ENCODE assay signal across 22 cellular contexts in the genomic region with DNA sequence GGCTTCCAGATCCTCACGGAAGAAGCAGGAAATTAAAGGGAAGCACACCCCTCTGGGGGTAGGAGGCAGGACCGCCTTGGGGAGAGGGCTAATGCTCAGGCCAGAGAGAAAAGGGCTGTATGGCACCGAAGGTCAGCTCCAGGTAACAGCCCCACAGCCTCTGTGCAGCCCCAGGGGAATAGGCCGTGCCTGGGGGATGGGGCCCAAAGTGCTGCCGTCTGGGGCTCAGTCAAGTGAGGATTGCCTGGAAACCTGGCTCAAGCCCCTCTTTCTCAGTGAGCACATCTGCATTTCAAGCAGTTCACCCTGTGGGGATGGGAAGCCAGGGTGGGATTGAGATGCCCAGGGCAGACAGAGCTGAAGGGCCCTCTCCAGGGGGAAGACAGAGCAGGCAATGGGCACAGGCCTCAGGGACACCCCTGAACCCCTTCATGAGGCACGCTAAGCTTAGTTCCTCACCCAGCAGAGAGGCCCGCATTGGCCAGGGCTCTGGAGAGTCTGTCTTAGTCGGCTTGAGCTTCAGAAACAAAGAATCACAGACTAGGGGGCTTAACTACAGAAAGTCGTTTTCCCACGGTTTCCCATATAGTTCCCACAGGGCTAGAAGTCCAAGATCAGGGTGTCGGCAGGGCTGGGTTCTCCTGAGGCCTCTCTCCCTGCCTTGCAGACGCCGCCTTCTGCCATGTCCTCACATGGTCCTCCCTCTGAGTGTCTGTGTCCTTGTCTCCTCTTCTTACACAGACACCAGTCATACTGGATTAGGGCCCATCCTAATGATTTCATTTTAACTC.
A peak's percentile ranks its signal among the peaks of the same experiment; 100 is the strongest.
DNase-seq lines count a peak whose midpoint lies in the region; ATAC-seq, FAIRE-seq and TF ChIP-seq lines count a peak whose summit lies in the region.
"Had no signal": no experiment of that assay in that cellular context is flagged by ENCODE, and none has a peak within 500 bp of the region (broad histone marks: within the 10 kb centered on the region; RNA-seq: fewer than 3 reads in every experiment).

No MANE protein-coding gene starts in this region.

- TF ChIP-seq CTCF in right lobe of liver (IDR thresholded peaks at IDR 0.05) (no peak), HepG2 (CRISPR knock-in tag; IDR thresholded peaks at IDR 0.05) (no peak), neural progenitor cell (IDR thresholded peaks at IDR 0.05) (no peak)

- H3K4me3 ChIP-seq in right lobe of liver (no peak overlapping the region), HepG2 (replicated peaks in 1 of 3; ENCODE audit: insufficient read depth in 1 of 3, low read depth in 2 of 3, low read length in 3 of 3) (no peak overlapping the region), adipocyte (ENCODE audit: low read length) (no peak overlapping the region), neural progenitor cell (no peak overlapping the region)
- H3K4me3 ChIP-seq: lower lobe of right lung, SJSA1 had no signal

- peaks cover 28% of the 10 kb centered on the region for H3K4me1 Mint-ChIP-seq in neural progenitor cell
- H3K4me1 Mint-ChIP-seq: stimulated activated effector memory CD8-positive, alpha-beta T cell treated with anti-CD3 and anti-CD28 coated beads, Interleukin-12 subunit alpha, Interleukin-12 subunit beta, amount 100 ng/mL, for 72 hours had no signal

- H3K27ac ChIP-seq in right lobe of liver (no peak overlapping the region), HepG2 (ENCODE audit: extremely low read length, insufficient read depth, low read length) (no peak overlapping the region), neural progenitor cell (no peak overlapping the region)
- H3K27ac ChIP-seq: KMS-11, lower lobe of right lung, SJSA1 had no signal

- no peaks in the 10 kb centered on the region for H3K36me3 ChIP-seq in right lobe of liver
- H3K36me3 ChIP-seq in HepG2 (replicated peaks in 1 of 2; ENCODE audit: control insufficient read depth in 1 of 2, insufficient read depth in 2 of 2, low read length in 2 of 2): no peaks in the 10 kb centered on the region
- no peaks in the 10 kb centered on the region for H3K36me3 ChIP-seq in adipocyte (ENCODE audit: control insufficient read depth, insufficient read depth, low read length, severe bottlenecking)
- H3K36me3 ChIP-seq in neural progenitor cell: no peaks in the 10 kb centered on the region
- H3K36me3 ChIP-seq: lower lobe of right lung, SJSA1 had no signal

- TF ChIP-seq POLR2A in right lobe of liver (IDR thresholded peaks at IDR 0.05) (no peak), HepG2 (IDR thresholded peaks at IDR 0.05; ENCODE audit: insufficient read depth in 1 of 2, low read depth in 2 of 2, low read length in 2 of 2) (no peak)

- H4K20me1 ChIP-seq in HepG2 (ENCODE audit: insufficient read depth, low read length): no peaks in the 10 kb centered on the region
- H4K20me1 ChIP-seq in neural progenitor cell (ENCODE audit: low read depth): no peaks in the 10 kb centered on the region

- no peak overlapping the region for H3K9ac ChIP-seq in HepG2 (ENCODE audit: insufficient read depth, low read depth, low read length)
- peak overlapping the region; percentile 44 for H3K9ac ChIP-seq in adipocyte (ENCODE audit: low read length)
- no peak overlapping the region for H3K9ac ChIP-seq in neural progenitor cell
- H3K9ac ChIP-seq: KMS-11 had no signal

- no peaks in the 10 kb centered on the region for H3F3A ChIP-seq in neural progenitor cell (ENCODE audit: low read depth)

- POLR2A ChIA-PET in HepG2 (lab: Yijun Ruan, JAX): no interaction called here

- H3K4me1 ChIP-seq in right lobe of liver (no peaks in the 10 kb centered on the region), HepG2 (ENCODE audit: insufficient read depth, low read length) (no peaks in the 10 kb centered on the region), adipocyte (ENCODE audit: control insufficient read depth, insufficient read depth, low read length) (peaks cover 42% of the 10 kb centered on the region), neural progenitor cell (no peaks in the 10 kb centered on the region)
- H3K4me1 ChIP-seq: lower lobe of right lung had no signal

- H3K27me3 ChIP-seq in right lobe of liver: no peaks in the 10 kb centered on the region
- H3K27me3 ChIP-seq in HepG2 (ENCODE audit: control insufficient read depth in 1 of 2, insufficient read depth in 2 of 2, low read length in 2 of 2): peaks cover 4 to 21% of the 10 kb centered on the region in 2 experiments; a peak in 4 of 5 replicates
- H3K27me3 ChIP-seq in adipocyte (replicated peaks; ENCODE audit: control insufficient read depth, insufficient read depth, low read length): no peaks in the 10 kb centered on the region
- no peaks in the 10 kb centered on the region for H3K27me3 ChIP-seq in neural progenitor cell
- H3K27me3 ChIP-seq: SJSA1 had no signal

- H3K36me3 Mint-ChIP-seq in neural progenitor cell: no peaks in the 10 kb centered on the region
- H3K36me3 Mint-ChIP-seq: activated naive CD8-positive, alpha-beta T cell treated with anti-CD3 and anti-CD28 coated beads for 36 hours; CD8-positive, alpha-beta T cell; stimulated activated effector memory CD8-positive, alpha-beta T cell treated with anti-CD3 and anti-CD28 coated beads, Interleukin-12 subunit alpha, Interleukin-12 subunit beta, amount 100 ng/mL, for 72 hours had no signal

- H2AFZ ChIP-seq in HepG2 (ENCODE audit: low read length) (no peak overlapping the region), neural progenitor cell (replicated peaks) (no peak overlapping the region)

- no peaks in the 10 kb centered on the region for H3K9me3 ChIP-seq in right lobe of liver
- no peaks in the 10 kb centered on the region for H3K9me3 ChIP-seq in HepG2 (ENCODE audit: low read length)
- no peaks in the 10 kb centered on the region for H3K9me3 ChIP-seq in adipocyte (ENCODE audit: control insufficient read depth, low read length)
- no peaks in the 10 kb centered on the region for H3K9me3 ChIP-seq in neural progenitor cell (ENCODE audit: low read depth)
- H3K9me3 ChIP-seq: lower lobe of right lung, SJSA1 had no signal

- in situ Hi-C loops in HepG2 (cut with HindIII; ENCODE audit: extremely low pct_ligation_motif_present, low pct_unique_long_range_greater_than_20kb): loop anchor here (10.0 kb wide), 1 partner anchor 275 kb away; a partner anchor contains a TSS

- H3K4me2 ChIP-seq in HepG2 (ENCODE audit: low read depth, low read length) (no peak overlapping the region), neural progenitor cell (no peak overlapping the region)
- H3K4me2 ChIP-seq: KMS-11 had no signal

- FAIRE-seq in HepG2 (lab: Jason Lieb, UNC): no peak
- FAIRE-seq: colon, endometrium, GM12891 had no signal

- CTCF ChIA-PET in HepG2 (lab: Yijun Ruan, JAX; ENCODE audit: low intra/inter-chr PET ratio, low total read pairs): no interaction called here

- H3K79me2 ChIP-seq in HepG2 (ENCODE audit: insufficient read depth, low read length): no peaks in the 10 kb centered on the region
- H3K79me2 ChIP-seq in neural progenitor cell (ENCODE audit: low read depth): no peaks in the 10 kb centered on the region

- no peaks in the 10 kb centered on the region for H3K9me3 Mint-ChIP-seq in neural progenitor cell
- H3K9me3 Mint-ChIP-seq: activated CD8-positive, alpha-beta T cell treated with anti-CD3 and anti-CD28 coated beads for 36 hours; activated naive CD8-positive, alpha-beta T cell treated with anti-CD3 and anti-CD28 coated beads for 36 hours; CD8-positive, alpha-beta T cell; stimulated activated effector memory CD8-positive, alpha-beta T cell treated with anti-CD3 and anti-CD28 coated beads, Interleukin-12 subunit alpha, Interleukin-12 subunit beta, amount 100 ng/mL, for 72 hours; T-helper 1 cell treated with Interleukin-12 subunit alpha and Interleukin-12 subunit beta and Interleukin-4 antibody, amounts not matched to agents 30 μg/mL and 1 μg/mL, for 36 hours had no signal

- WGBS in right lobe of liver (ENCODE audit: insufficient coverage, low coverage, low lambda C conversion rate, missing lambda C conversion rate): 80% methylated on average over 9 of the region's 13 CpGs
- WGBS in HepG2 (ENCODE audit: low lambda C conversion rate): 27% methylated on average over 6 of the region's 13 CpGs

- no peak overlapping the region for H3K4me3 Mint-ChIP-seq in neural progenitor cell
- H3K4me3 Mint-ChIP-seq: activated CD8-positive, alpha-beta T cell treated with anti-CD3 and anti-CD28 coated beads for 36 hours; activated naive CD8-positive, alpha-beta T cell treated with anti-CD3 and anti-CD28 coated beads for 36 hours; CD8-positive, alpha-beta T cell; stimulated activated effector memory CD8-positive, alpha-beta T cell treated with anti-CD3 and anti-CD28 coated beads, Interleukin-12 subunit alpha, Interleukin-12 subunit beta, amount 100 ng/mL, for 72 hours; T-helper 1 cell treated with Interleukin-12 subunit alpha and Interleukin-12 subunit beta and Interleukin-4 antibody, amounts not matched to agents 30 μg/mL and 1 μg/mL, for 36 hours had no signal

- intact Hi-C loops in right lobe of liver (cut with DNase I) (loop anchor here in 1 of 2 donors (5.0 kb wide), 1 partner anchor 283 kb away; no protein-coding TSS in a partner anchor), HepG2 (cut with micrococcal nuclease; ENCODE audit: unreplicated experiment) (no loop called here)

- TF ChIP-seq EP300 in HepG2 (IDR thresholded peaks at IDR 0.05; ENCODE audit: low read depth in 2 of 2, low read length in 2 of 2) (no peak), HepG2 (CRISPR knock-in tag; IDR thresholded peaks at IDR 0.05; ENCODE audit: borderline replicate concordance) (no peak)

- DNase-seq in right lobe of liver: peak in 2 of 3 donors; percentile 27 to 32
- no peak for DNase-seq in HepG2 (ENCODE audit: low spot score)
- no peak for DNase-seq in adipocyte (ENCODE audit: low read depth)
- DNase-seq in neural progenitor cell (ENCODE audit: low spot score): no peak
- DNase-seq in ureter (ENCODE audit: low spot score): peak; percentile 32
- no peak for DNase-seq in MV-4-11 (lab: John Stamatoyannopoulos, UW)
- DNase-seq: activated CD8-positive, alpha-beta T cell treated with anti-CD3 and anti-CD28 coated beads for 36 hours; activated naive CD8-positive, alpha-beta T cell treated with anti-CD3 and anti-CD28 coated beads for 36 hours; GOT3; NCI-H2029 had no signal

- H3K27ac Mint-ChIP-seq in neural progenitor cell: peak overlapping the region; percentile 50
- H3K27ac Mint-ChIP-seq: activated CD8-positive, alpha-beta T cell treated with anti-CD3 and anti-CD28 coated beads for 36 hours; activated naive CD8-positive, alpha-beta T cell treated with anti-CD3 and anti-CD28 coated beads for 36 hours; CD8-positive, alpha-beta T cell; stimulated activated effector memory CD8-positive, alpha-beta T cell treated with anti-CD3 and anti-CD28 coated beads, Interleukin-12 subunit alpha, Interleukin-12 subunit beta, amount 100 ng/mL, for 72 hours; T-helper 1 cell treated with Interleukin-12 subunit alpha and Interleukin-12 subunit beta and Interleukin-4 antibody, amounts not matched to agents 30 μg/mL and 1 μg/mL, for 36 hours had no signal

- ATAC-seq in right lobe of liver (no peak), HepG2 (no peak), GM19463 (IDR thresholded peaks at IDR 0.05; ENCODE audit: unreplicated experiment) (no peak), GM18870 (IDR thresholded peaks at IDR 0.05; ENCODE audit: unreplicated experiment) (no peak)
- ATAC-seq: activated CD8-positive, alpha-beta T cell treated with anti-CD3 and anti-CD28 coated beads for 36 hours; CD8-positive, alpha-beta T cell; lower lobe of right lung; Panc1; stimulated activated effector memory CD8-positive, alpha-beta T cell treated with anti-CD3 and anti-CD28 coated beads, Interleukin-12 subunit alpha, Interleukin-12 subunit beta, amount 100 ng/mL, for 72 hours had no signal

- H3K27me3 Mint-ChIP-seq in neural progenitor cell (ENCODE audit: insufficient read depth, low read depth): peaks cover 7% of the 10 kb centered on the region
- H3K27me3 Mint-ChIP-seq: activated CD8-positive, alpha-beta T cell treated with anti-CD3 and anti-CD28 coated beads for 36 hours; activated naive CD8-positive, alpha-beta T cell treated with anti-CD3 and anti-CD28 coated beads for 36 hours had no signal

- TF ChIP-seq RAD21 in HepG2 (CRISPR knock-in tag; IDR thresholded peaks at IDR 0.05): no peak

- BruUV-seq in HepG2 (replicated peaks; lab: Mats Ljungman, UMichigan): no TSS peak

Comparison
In these comparisons a context has a peak if more than half of its experiments do, and no peak if none do; other contexts are left out.
1. DNase-seq: peak in right lobe of liver (2 of 3) and ureter (single experiment); none in HepG2 (single experiment), adipocyte (single experiment), neural progenitor cell (single experiment) and MV-4-11 (single experiment).